21 cellular contexts compared by ENCODE assay signal in genomic region chr2:236173734-236174607, GRCh38. TPM values are rescaled to one million over a fixed set of nuclear protein-coding genes. Genes with fewer than 3 reads are reported as not detected.
A peak's percentile ranks its signal among the peaks of the same experiment; 100 is the strongest.
DNase-seq lines count a peak whose midpoint lies in the region; ATAC-seq and TF ChIP-seq lines count a peak whose summit lies in the region.
"Had no signal": no experiment of that assay in that cellular context is flagged by ENCODE, and none has a peak within 500 bp of the region (broad histone marks: within the 10 kb centered on the region; RNA-seq: fewer than 3 reads in every experiment).

No MANE protein-coding gene starts in this region.

- no peak for ATAC-seq in GM18519 (IDR thresholded peaks at IDR 0.05; ENCODE audit: low FRiP score, unreplicated experiment)
- ATAC-seq: foreskin keratinocyte; SK-N-SH treated with all-trans-retinoic acid at 6 μM for 48 hours; stimulated activated memory B cell treated with anti-CD40 and anti-IgM and Interleukin-4, amounts not matched to agents 10 μg/mL and 1 μg/mL and 100 μg/mL, for 72 hours had no signal

- H3K27ac ChIP-seq in HEK293 (ENCODE audit: extremely low read depth, low read depth, low read length), result no peak overlapping the region
- H3K27ac ChIP-seq: foreskin keratinocyte, left ventricle myocardium inferior, Peyer's patch, thoracic aorta had no signal

- POLR2A ChIA-PET in HEK293 (lab: Yijun Ruan, JAX), result no interaction called here

- CTCF ChIA-PET in HEK293 (lab: Yijun Ruan, JAX), result interaction anchor here (0.5 kb wide), 1 partner anchor 13 kb away, joined by 3 read pairs; no protein-coding TSS in a partner anchor

- H3K4me3 ChIP-seq in HEK293 (ENCODE audit: low read depth, low read length), result no peak overlapping the region
- H3K4me3 ChIP-seq: left ventricle myocardium inferior, Peyer's patch, thoracic aorta had no signal

- H3K9me3 Mint-ChIP-seq in brain (peaks cover 0 to 19% (median 7%) of the 10 kb centered on the region in 5 experiments), type B pancreatic cell (no peaks in the 10 kb centered on the region)
- H3K9me3 Mint-ChIP-seq: stimulated activated memory B cell treated with anti-CD40 and anti-IgM and Interleukin-4, amounts not matched to agents 10 μg/mL and 1 μg/mL and 100 μg/mL, for 72 hours had no signal

- H3K27ac Mint-ChIP-seq in brain, result peak overlapping the region in 1 of 5 experiments; percentile 40
- H3K27ac Mint-ChIP-seq in type B pancreatic cell, result no peak overlapping the region
- H3K27ac Mint-ChIP-seq: stimulated activated memory B cell treated with anti-CD40 and anti-IgM and Interleukin-4, amounts not matched to agents 10 μg/mL and 1 μg/mL and 100 μg/mL, for 72 hours had no signal

- H3K36me3 Mint-ChIP-seq in brain (no peaks in the 10 kb centered on the region), type B pancreatic cell (no peaks in the 10 kb centered on the region)
- H3K36me3 Mint-ChIP-seq: stimulated activated memory B cell treated with anti-CD40 and anti-IgM and Interleukin-4, amounts not matched to agents 10 μg/mL and 1 μg/mL and 100 μg/mL, for 72 hours had no signal

- no peaks in the 10 kb centered on the region for H3K9me3 ChIP-seq in HEK293 (ENCODE audit: control insufficient read depth, insufficient read depth, low read depth, low read length)
- H3K9me3 ChIP-seq: left ventricle myocardium inferior, Peyer's patch, thoracic aorta had no signal

- H3K4me3 Mint-ChIP-seq in brain, result peak overlapping the region in 3 of 5 experiments; percentile 3 to 18 (median 17)
- peak overlapping the region; percentile 21 for H3K4me3 Mint-ChIP-seq in type B pancreatic cell
- H3K4me3 Mint-ChIP-seq: stimulated activated memory B cell treated with anti-CD40 and anti-IgM and Interleukin-4, amounts not matched to agents 10 μg/mL and 1 μg/mL and 100 μg/mL, for 72 hours had no signal

- H3K4me1 Mint-ChIP-seq in brain, result peaks cover 46% of the 10 kb centered on the region
- H3K4me1 Mint-ChIP-seq in type B pancreatic cell (ENCODE audit: unreplicated experiment), result peaks cover 33% of the 10 kb centered on the region
- H3K4me1 Mint-ChIP-seq: stimulated activated memory B cell treated with anti-CD40 and anti-IgM and Interleukin-4, amounts not matched to agents 10 μg/mL and 1 μg/mL and 100 μg/mL, for 72 hours had no signal

- H3K27me3 Mint-ChIP-seq in brain (peaks cover 100% of the 10 kb centered on the region), type B pancreatic cell (peaks cover 90% of the 10 kb centered on the region)

- DNase-seq in mesenteric fat pad (ENCODE audit: low spot score) (peak; percentile 85), type B pancreatic cell (ENCODE audit: extremely low spot score, unreplicated experiment) (no peak)
- no peak for DNase-seq in activated T-cell treated with anti-CD3 and anti-CD28 coated beads, Interleukin-2, amount 50 U/mL, for 48 hours
- no peak for DNase-seq in stimulated activated CD4-positive, alpha-beta T cell treated with anti-CD3 and anti-CD28 coated beads, Interleukin-4, amount 100 ng/mL, for 1 hour
- DNase-seq: activated CD4-positive, CD25-positive, alpha-beta regulatory T cell treated with anti-CD3 and anti-CD28 coated beads, Interleukin-2, amount 50 U/mL, for 72 hours; AML-193; COR-L47; foreskin keratinocyte; left ventricle myocardium inferior; NCI-H187; NCI-H226; occipital lobe; Peyer's patch; T-helper 9 cell had no signal

- H3K4me1 ChIP-seq in HEK293 (ENCODE audit: control insufficient read depth, insufficient read depth, low read length), result peaks cover 3% of the 10 kb centered on the region
- H3K4me1 ChIP-seq: foreskin keratinocyte had no signal

- H3K36me3 ChIP-seq in HEK293 (ENCODE audit: control insufficient read depth in 2 of 2, insufficient read depth in 1 of 2, low read length in 2 of 2), result peaks cover 0 to 11% of the 10 kb centered on the region in 2 experiments; a peak in 1 of 3 replicates
- H3K36me3 ChIP-seq: left ventricle myocardium inferior, Peyer's patch, thoracic aorta had no signal

- TF ChIP-seq CTCF in HEK293 (tag by site-specific recombination; IDR thresholded peaks at IDR 0.05), result no peak
- no peak for TF ChIP-seq CTCF in brain (conservative IDR thresholded peaks at IDR 0.05)
- no peak for TF ChIP-seq CTCF in type B pancreatic cell (conservative IDR thresholded peaks at IDR 0.05)

TF ChIP-seq in HEK293, 187 proteins besides CTCF, POLR2A, EP300 and RAD21:
- TF ChIP-seq ZNF629 (tag by site-specific recombination; IDR thresholded peaks at IDR 0.05), result no peak
- TF ChIP-seq PRDM1 (tag by site-specific recombination; IDR thresholded peaks at IDR 0.05), result 0 out of 2 replicates have a peak, but pooled peaks have one; percentile 14
- 0 out of 2 replicates have a peak, but pooled peaks have one; percentile 14 for TF ChIP-seq ZNF341 (tag by site-specific recombination; IDR thresholded peaks at IDR 0.05; ENCODE audit: low read depth)

RNA-seq across cellular contexts. Expression of gene GBX2, which starts 5.8 kb away (rescaled TPM):
- not detected for polyA plus RNA-seq in brain (ENCODE audit: insufficient read depth, low read depth, low replicate concordance)
- total RNA-seq in mesenteric fat pad (not detected), type B pancreatic cell (ENCODE audit: low replicate concordance) (0.50 and 2.1 TPM in 2 replicates)
- total RNA-seq: left ventricle myocardium inferior, mucosa of gallbladder, occipital lobe, Peyer's patch, thoracic aorta had no signal
